34 cellular contexts compared by ENCODE assay signal in the genomic region with DNA sequence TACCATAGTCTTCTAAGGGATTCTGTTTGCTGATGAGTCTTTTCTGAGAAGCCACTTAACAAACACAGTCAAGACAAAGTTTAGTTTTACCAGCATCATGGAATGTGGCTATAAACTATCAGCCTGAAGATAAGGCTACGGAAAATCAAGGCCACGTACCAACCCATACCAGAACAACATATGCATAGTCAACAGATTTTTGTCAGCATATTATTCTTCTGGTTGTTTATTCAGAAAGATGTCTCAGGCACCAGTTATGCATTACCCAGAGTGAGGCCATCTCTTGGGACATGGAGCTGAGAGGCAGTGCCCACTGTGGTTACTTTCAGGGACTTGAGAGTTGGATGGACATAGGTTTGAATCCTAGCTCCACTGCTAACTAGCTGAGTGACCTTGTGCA.
"Had no signal": no experiment of that assay in that cellular context is flagged by ENCODE, and none has a peak within 500 bp of the region (broad histone marks: within the 10 kb centered on the region; RNA-seq: fewer than 3 reads in every experiment).

No MANE protein-coding gene starts in this region.

- H3K9me3 ChIP-seq: adrenal gland, body of pancreas, breast epithelium had no signal

- H3K27me3 ChIP-seq: adrenal gland, body of pancreas, brain microvascular endothelial cell, breast epithelium had no signal

- H3K36me3 ChIP-seq: adrenal gland, brain microvascular endothelial cell, breast epithelium, WERI-Rb-1 had no signal

- H3K27ac ChIP-seq: adrenal gland, body of pancreas, brain microvascular endothelial cell, breast epithelium, WERI-Rb-1 had no signal

- FAIRE-seq: astrocyte, TTC549 had no signal

- ATAC-seq: activated CD4-positive, alpha-beta T cell treated with anti-CD3 and anti-CD28 coated beads for 36 hours; activated CD4-positive, CD25-positive, alpha-beta regulatory T cell treated with anti-CD3 and anti-CD28 coated beads, Interleukin-2, amount 50 U/mL, for 24 hours; activated CD8-positive, alpha-beta memory T cell treated with anti-CD3 and anti-CD28 coated beads, Interleukin-2, amount 10 ng/mL, durations not matched to agents 7 days and 5 days; activated CD8-positive, alpha-beta T cell treated with anti-CD3 and anti-CD28 coated beads, Interleukin-2, amount 10 ng/mL, durations not matched to agents 7 days and 5 days; activated naive CD4-positive, alpha-beta T cell treated with anti-CD3 and anti-CD28 coated beads, Interleukin-2, amount 50 U/mL, for 72 hours; body of pancreas; WTC11 had no signal

- DNase-seq: activated CD4-positive, alpha-beta memory T cell treated with anti-CD3 and anti-CD28 coated beads, Interleukin-2, amount 10 ng/mL, durations not matched to agents 7 days and 5 days; activated CD4-positive, alpha-beta T cell treated with anti-CD3 and anti-CD28 coated beads for 1 hour; activated CD4-positive, alpha-beta T cell treated with anti-CD3 and anti-CD28 coated beads for 36 hours; activated CD4-positive, alpha-beta T cell treated with anti-CD3 and anti-CD28 coated beads for 48 hours; activated CD4-positive, alpha-beta T cell treated with anti-CD3 and anti-CD28 coated beads, Interleukin-2, amount 10 ng/mL, durations not matched to agents 7 days and 5 days; activated CD4-positive, alpha-beta T cell treated with anti-CD3 and anti-CD28 coated beads, Interleukin-2, amount 50 U/mL, for 48 hours; activated CD4-positive, CD25-positive, alpha-beta regulatory T cell; activated CD8-positive, alpha-beta memory T cell treated with anti-CD3 and anti-CD28 coated beads for 24 hours; activated CD8-positive, alpha-beta memory T cell treated with anti-CD3 and anti-CD28 coated beads, Interleukin-2, amount 10 ng/mL, durations not matched to agents 7 days and 5 days; activated CD8-positive, alpha-beta memory T cell treated with anti-CD3 and anti-CD28 coated beads, Interleukin-2, amount 50 U/mL, for 48 hours; activated CD8-positive, alpha-beta T cell treated with anti-CD3 and anti-CD28 coated beads, Interleukin-2, amount 10 ng/mL, durations not matched to agents 7 days and 5 days; activated effector memory CD4-positive, alpha-beta T cell treated with anti-CD3 and anti-CD28 coated beads, Interleukin-2, amount 50 U/mL, for 16 hours; activated gamma-delta T cell treated with Interleukin-2 at 50 U/mL for 16 hours; activated naive CD4-positive, alpha-beta T cell; activated naive CD4-positive, alpha-beta T cell treated with anti-CD3 and anti-CD28 coated beads for 36 hours; activated naive CD4-positive, alpha-beta T cell treated with anti-CD3 and anti-CD28 coated beads, Interleukin-2, amount 50 U/mL, for 16 hours; activated naive CD8-positive, alpha-beta T cell treated with anti-CD3 and anti-CD28 coated beads for 36 hours; activated T-cell treated with anti-CD3 and anti-CD28 coated beads, Interleukin-2, amount 50 U/mL, for 24 hours; activated T-cell treated with anti-CD3 and anti-CD28 coated beads, Interleukin-2, amount 50 U/mL, for 48 hours; adrenal gland; amniotic stem cell; aorta; body of pancreas; brain microvascular endothelial cell; central memory CD4-positive, alpha-beta T cell; T-helper 2 cell; T-helper 9 cell; WERI-Rb-1 had no signal

- H3K4me3 ChIP-seq: adrenal gland, body of pancreas, breast epithelium had no signal

- H3K4me1 ChIP-seq: adrenal gland, body of pancreas, breast epithelium had no signal
